8 cellular contexts compared by ENCODE assay signal in genomic region chr6:130019796-130020105, GRCh38. TPM values are rescaled to one million over a fixed set of nuclear protein-coding genes. Genes with fewer than 3 reads are reported as not detected.
DNase-seq lines count a peak whose midpoint lies in the region; ATAC-seq lines count a peak whose summit lies in the region.

No MANE protein-coding gene starts in this region.

- H3K9ac ChIP-seq in BLaER1 treated with 17β-estradiol and CSF1 and Interleukin-3, amounts not matched to agents 10 nM and 100 nM = peak overlapping the region; percentile 88 to 97 (median 96)

- peak overlapping the region; percentile 68 to 96 (median 93) for H3K27ac ChIP-seq in BLaER1 treated with 17β-estradiol and CSF1 and Interleukin-3, amounts not matched to agents 10 nM and 100 nM

- H3K9me3 Mint-ChIP-seq in IgD-negative memory B cell = no peaks in the 10 kb centered on the region
- no peaks in the 10 kb centered on the region for H3K9me3 Mint-ChIP-seq in naive thymus-derived CD8-positive, alpha-beta T cell

- peak overlapping the region; percentile 97 to 100 (median 100) for H3K4me3 Mint-ChIP-seq in IgD-negative memory B cell
- H3K4me3 Mint-ChIP-seq in naive thymus-derived CD8-positive, alpha-beta T cell = peak overlapping the region; percentile 84 to 99 (median 90)

- no peak for ATAC-seq in naive thymus-derived CD8-positive, alpha-beta T cell
- ATAC-seq in HG03460 (IDR thresholded peaks at IDR 0.05; ENCODE audit: unreplicated experiment) (no peak), GM19328 (IDR thresholded peaks at IDR 0.05; ENCODE audit: unreplicated experiment) (no peak)

- in situ Hi-C loops in ACHN (cut with HindIII; ENCODE audit: low pct_ligation_motif_present, low pct_unique_long_range_greater_than_20kb, low sequenced_read_pairs) = no loop called here

- H3K27me3 ChIP-seq in BLaER1 treated with 17β-estradiol and CSF1 and Interleukin-3, amounts not matched to agents 10 nM and 100 nM = no peaks in the 10 kb centered on the region

- H3K36me3 ChIP-seq in BLaER1 treated with 17β-estradiol and CSF1 and Interleukin-3, amounts not matched to agents 10 nM and 100 nM = peaks cover 3 to 23% (median 14%) of the 10 kb centered on the region in 11 experiments; a peak in 19 of 22 replicates

- H3K4me1 ChIP-seq in BLaER1 treated with 17β-estradiol and CSF1 and Interleukin-3, amounts not matched to agents 10 nM and 100 nM = peaks cover 5 to 20% (median 10%) of the 10 kb centered on the region in 10 experiments; a peak in 18 of 20 replicates

- H3K27ac Mint-ChIP-seq in IgD-negative memory B cell = peak overlapping the region in 1 of 3 donors; percentile 98
- H3K27ac Mint-ChIP-seq in naive thymus-derived CD8-positive, alpha-beta T cell = peak overlapping the region in 9 of 10 donors; percentile 84 to 99 (median 92)

- peak overlapping the region; percentile 77 to 97 (median 93) for H3K4me3 ChIP-seq in BLaER1 treated with 17β-estradiol and CSF1 and Interleukin-3, amounts not matched to agents 10 nM and 100 nM

- no peaks in the 10 kb centered on the region for H3K27me3 Mint-ChIP-seq in IgD-negative memory B cell
- H3K27me3 Mint-ChIP-seq in naive thymus-derived CD8-positive, alpha-beta T cell = no peaks in the 10 kb centered on the region

- no peaks in the 10 kb centered on the region for H3K36me3 Mint-ChIP-seq in IgD-negative memory B cell
- H3K36me3 Mint-ChIP-seq in naive thymus-derived CD8-positive, alpha-beta T cell = peaks cover 3 to 9% (median 6%) of the 10 kb centered on the region in 3 donors

- DNase-seq in dermis blood vessel endothelial cell (peak; percentile 7), NCI-H128 (lab: John Stamatoyannopoulos, UW; ENCODE audit: unreplicated experiment) (no peak), ACHN (no peak)
- no peak for DNase-seq in naive thymus-derived CD8-positive, alpha-beta T cell

- peak overlapping the region; percentile 48 to 88 (median 75); a peak in 21 of 22 replicates for H3K4me2 ChIP-seq in BLaER1 treated with 17β-estradiol and CSF1 and Interleukin-3, amounts not matched to agents 10 nM and 100 nM

- peaks cover 0 to 36% (median 16%) of the 10 kb centered on the region in 11 experiments; a peak in 11 of 22 replicates for H4K20me1 ChIP-seq in BLaER1 treated with 17β-estradiol and CSF1 and Interleukin-3, amounts not matched to agents 10 nM and 100 nM

- POLR2A ChIA-PET in naive thymus-derived CD8-positive, alpha-beta T cell (lab: Charles Lee) = interaction anchor here (0.6 to 4.4 kb wide), 7 partner anchors 7 to 1769 kb away, joined by 3 to 20 read pairs (median 3); no protein-coding TSS in a partner anchor

- H3K4me1 Mint-ChIP-seq in IgD-negative memory B cell = peaks cover 9 to 28% (median 16%) of the 10 kb centered on the region in 3 donors
- H3K4me1 Mint-ChIP-seq in naive thymus-derived CD8-positive, alpha-beta T cell = peaks cover 7 to 32% (median 26%) of the 10 kb centered on the region in 4 donors

- H3K9me3 ChIP-seq in BLaER1 treated with 17β-estradiol and CSF1 and Interleukin-3, amounts not matched to agents 10 nM and 100 nM (replicated peaks in 1 of 11) = no peaks in the 10 kb centered on the region

RNA-seq across cellular contexts. Expression of gene L3MBTL3, which starts 1.4 kb away (rescaled TPM):
- polyA plus RNA-seq in IgD-negative memory B cell = 13.5 TPM
- 34.7 and 54.7 TPM in 2 replicates for total RNA-seq in dermis blood vessel endothelial cell
- 10 to 100 TPM; 52.5 to 53.7 TPM for total RNA-seq in naive thymus-derived CD8-positive, alpha-beta T cell
- polyA plus RNA-seq in naive thymus-derived CD8-positive, alpha-beta T cell = 1 to 10 TPM; 3.7 to 6.9 (median 4.2) TPM
